In the genomic region with DNA sequence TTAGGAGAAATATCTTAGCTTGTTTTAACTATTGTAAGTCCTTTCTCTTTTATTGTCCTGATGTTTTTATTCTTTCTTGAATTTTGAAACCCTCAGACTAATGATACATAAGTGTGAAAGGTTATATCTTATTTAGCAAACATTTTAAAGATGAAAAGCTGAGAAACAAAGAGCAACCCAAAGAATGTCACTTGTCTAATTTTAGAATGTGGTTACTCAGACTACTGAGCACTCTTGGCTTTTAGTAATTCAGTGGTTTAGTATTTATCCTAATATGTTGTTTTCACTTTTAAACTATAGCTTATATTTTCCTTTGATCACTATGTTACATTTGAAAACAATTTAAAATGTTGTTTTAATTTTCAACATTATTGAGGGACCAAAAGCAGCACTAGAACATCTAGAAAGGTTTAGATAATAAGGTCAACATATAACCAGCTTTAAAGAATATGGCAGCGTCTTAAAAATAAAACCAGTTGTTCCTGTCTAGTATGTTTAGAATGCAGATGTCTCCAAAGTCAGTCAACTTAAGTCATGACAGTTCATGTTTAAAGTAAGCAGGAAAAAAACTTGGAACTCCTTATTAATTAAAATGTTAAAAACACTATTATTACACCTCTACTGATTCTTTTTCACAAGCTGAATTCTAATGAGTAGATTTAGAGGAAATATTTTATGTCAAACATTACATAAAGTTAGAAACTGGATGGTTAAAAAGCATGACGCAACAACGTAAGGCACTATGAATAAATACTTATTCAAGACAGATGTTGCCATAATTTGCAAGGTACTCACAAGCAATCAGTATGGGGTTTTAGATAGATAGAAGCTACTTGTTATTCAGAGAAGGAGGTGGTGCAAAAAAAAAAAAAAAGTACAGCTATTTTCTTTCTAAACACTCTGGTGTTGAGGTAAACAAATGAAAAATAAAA, we compare ENCODE assay signal across 13 cellular contexts. TPM values are rescaled to one million over a fixed set of nuclear protein-coding genes. Genes with fewer than 3 reads are reported as not detected.
A peak's percentile ranks its signal among the peaks of the same experiment; 100 is the strongest.
DNase-seq lines count a peak whose midpoint lies in the region; ATAC-seq and TF ChIP-seq lines count a peak whose summit lies in the region.
"Had no signal": no experiment of that assay in that cellular context is flagged by ENCODE, and none has a peak within 500 bp of the region (broad histone marks: within the 10 kb centered on the region; RNA-seq: fewer than 3 reads in every experiment).

No MANE protein-coding gene starts in this region.

- H2BK120ac ChIP-seq in mesendoderm (ENCODE audit: low read depth, low read length): no peak overlapping the region

- peaks cover 62% of the 10 kb centered on the region for H3K36me3 Mint-ChIP-seq in stimulated activated naive CD8-positive, alpha-beta T cell treated with anti-CD3 and anti-CD28 coated beads, Interleukin-15, Interleukin-2, amounts not matched to agents 100 ng/mL and 50 ng/mL, for 24 hours (ENCODE audit: low read depth)
- H3K36me3 Mint-ChIP-seq in T-helper 17 cell (ENCODE audit: low read depth): no peaks in the 10 kb centered on the region

- no peaks in the 10 kb centered on the region for H3K27me3 ChIP-seq in mesendoderm (ENCODE audit: insufficient read depth, low read length, poor library complexity)
- no peaks in the 10 kb centered on the region for H3K27me3 ChIP-seq in prostate gland (replicated peaks; ENCODE audit: insufficient read depth)

- peaks cover 8% of the 10 kb centered on the region for H3K79me1 ChIP-seq in mesendoderm (ENCODE audit: low read length)

- no peaks in the 10 kb centered on the region for H3K27me3 Mint-ChIP-seq in stimulated activated naive CD8-positive, alpha-beta T cell treated with anti-CD3 and anti-CD28 coated beads, Interleukin-15, Interleukin-2, amounts not matched to agents 100 ng/mL and 50 ng/mL, for 24 hours
- no peaks in the 10 kb centered on the region for H3K27me3 Mint-ChIP-seq in T-helper 17 cell

- peak overlapping the region; percentile 89 for H3K4me3 Mint-ChIP-seq in stimulated activated naive CD8-positive, alpha-beta T cell treated with anti-CD3 and anti-CD28 coated beads, Interleukin-15, Interleukin-2, amounts not matched to agents 100 ng/mL and 50 ng/mL, for 24 hours
- H3K4me3 Mint-ChIP-seq in T-helper 17 cell: peak overlapping the region; percentile 71

- no peak overlapping the region for H3K9ac ChIP-seq in mesendoderm (ENCODE audit: low read length)

- H3K27ac ChIP-seq in mesendoderm (ENCODE audit: low read depth, low read length) (no peak overlapping the region), prostate gland (no peak overlapping the region)

- TF ChIP-seq POLR2A in prostate gland (IDR thresholded peaks at IDR 0.05): no peak

- no peak overlapping the region for H4K5ac ChIP-seq in mesendoderm (ENCODE audit: low read length)

- no peaks in the 10 kb centered on the region for H3K36me3 ChIP-seq in mesendoderm (ENCODE audit: control insufficient read depth, insufficient read depth, low read length)
- no peaks in the 10 kb centered on the region for H3K36me3 ChIP-seq in prostate gland

- intact Hi-C loops in prostate gland (cut with DNase I): no loop called here

- peaks cover 56% of the 10 kb centered on the region for H3K79me2 ChIP-seq in mesendoderm (ENCODE audit: control insufficient read depth, insufficient read depth, low read length)

- no peak overlapping the region for H2AK5ac ChIP-seq in mesendoderm (ENCODE audit: low read length)

- no peak overlapping the region for H3K56ac ChIP-seq in mesendoderm (ENCODE audit: low read length)

- H3K9me3 Mint-ChIP-seq in stimulated activated naive CD8-positive, alpha-beta T cell treated with anti-CD3 and anti-CD28 coated beads, Interleukin-15, Interleukin-2, amounts not matched to agents 100 ng/mL and 50 ng/mL, for 24 hours: no peaks in the 10 kb centered on the region

- H3K9me3 ChIP-seq in T-helper 17 cell (ENCODE audit: control insufficient read depth, low read length, poor library complexity, severe bottlenecking) (no peaks in the 10 kb centered on the region), prostate gland (no peaks in the 10 kb centered on the region)

- H2BK15ac ChIP-seq in mesendoderm (replicated peaks; ENCODE audit: low read depth): no peak overlapping the region

- no peak for ATAC-seq in stimulated activated naive CD8-positive, alpha-beta T cell treated with anti-CD3 and anti-CD28 coated beads, Interleukin-15, Interleukin-2, amounts not matched to agents 100 U/mL and 50 U/mL, for 24 hours
- ATAC-seq in T-helper 17 cell (no peak), GM19351 (IDR thresholded peaks at IDR 0.05; ENCODE audit: unreplicated experiment) (no peak)

- no peak overlapping the region for H3K27ac Mint-ChIP-seq in stimulated activated naive CD8-positive, alpha-beta T cell treated with anti-CD3 and anti-CD28 coated beads, Interleukin-15, Interleukin-2, amounts not matched to agents 100 ng/mL and 50 ng/mL, for 24 hours
- H3K27ac Mint-ChIP-seq in T-helper 17 cell: peak overlapping the region; percentile 91

- no peak for TF ChIP-seq CTCF in foreskin fibroblast (IDR thresholded peaks at IDR 0.05; ENCODE audit: low read depth, low read length)
- no peak for TF ChIP-seq CTCF in prostate gland (IDR thresholded peaks at IDR 0.05)

- H3K23ac ChIP-seq in mesendoderm (ENCODE audit: low read length): no peak overlapping the region

- no peak overlapping the region for H4K8ac ChIP-seq in mesendoderm (ENCODE audit: low read depth, low read length)

- no peak overlapping the region for H3K4me2 ChIP-seq in mesendoderm (ENCODE audit: low read length)

- WGBS in mesendoderm (ENCODE audit: extremely low coverage, insufficient coverage, low lambda C conversion rate): no CpG with 5 or more reads among the region's 3 CpGs
- 63% methylated on average over 3 of the region's 3 CpGs for WGBS in prostate gland

- no peak overlapping the region for H3K18ac ChIP-seq in mesendoderm (ENCODE audit: low read length)

- H3K4me3 ChIP-seq in foreskin fibroblast (ENCODE audit: low read depth in 1 of 2, low read length in 2 of 2) (peak overlapping the region; percentile 89 to 90), mesendoderm (ENCODE audit: low read length) (no peak overlapping the region), prostate gland (no peak overlapping the region)

- H3K4ac ChIP-seq in mesendoderm (ENCODE audit: low read depth, low read length): no peak overlapping the region

- DNase-seq in stimulated activated naive CD8-positive, alpha-beta T cell treated with anti-CD3 and anti-CD28 coated beads, Interleukin-15, Interleukin-2, amounts not matched to agents 100 U/mL and 50 U/mL, for 24 hours: no peak
- DNase-seq in T-helper 17 cell (no peak), foreskin fibroblast (peak in 1 of 2 donors; percentile 49), mesendoderm (no peak), prostate gland (ENCODE audit: low spot score) (no peak), hepatic stellate cell (ENCODE audit: low spot score) (no peak)
- DNase-seq: activated CD8-positive, alpha-beta memory T cell treated with anti-CD3 and anti-CD28 coated beads, Interleukin-2, amount 50 U/mL, for 4 hours; cortex of kidney; HCEC 1CT; NCI-H2107; SHP77 had no signal

- H3K4me1 Mint-ChIP-seq in stimulated activated naive CD8-positive, alpha-beta T cell treated with anti-CD3 and anti-CD28 coated beads, Interleukin-15, Interleukin-2, amounts not matched to agents 100 ng/mL and 50 ng/mL, for 24 hours (ENCODE audit: low read depth): peaks cover 66% of the 10 kb centered on the region
- H3K4me1 Mint-ChIP-seq in T-helper 17 cell: peaks cover 43% of the 10 kb centered on the region

- H3K4me1 ChIP-seq in mesendoderm (ENCODE audit: control insufficient read depth, low read depth, low read length) (no peaks in the 10 kb centered on the region), prostate gland (replicated peaks) (peaks cover 8% of the 10 kb centered on the region)

- H2BK5ac ChIP-seq in mesendoderm (ENCODE audit: low read length): no peak overlapping the region

RNA-seq across cellular contexts. Expression of a gene that starts 2.4 kb away (rescaled TPM):
- total RNA-seq in T-helper 17 cell (10 to 100 TPM; 27.5 to 33.7 TPM), prostate gland (10 to 100 TPM; 19.6 to 25.1 TPM)
- polyA plus RNA-seq in mesendoderm (2013, experiment 1 of 2): 20.7 TPM
- 20.6 TPM for polyA plus RNA-seq in mesendoderm (2013, experiment 2 of 2)

RNA-seq across cellular contexts. Expression of a gene that starts 2.9 kb away (rescaled TPM):
- total RNA-seq in T-helper 17 cell (10 to 100 TPM; 49.3 to 54.1 TPM), prostate gland (10 to 100 TPM; 27.6 to 43.5 TPM)
- polyA plus RNA-seq in mesendoderm (2013, experiment 1 of 2): 75.1 TPM
- polyA plus RNA-seq in mesendoderm (2013, experiment 2 of 2): 74.6 TPM

Comparison
In these comparisons a context has a peak if more than half of its experiments do, and no peak if none do; other contexts are left out.
1. H3K4me3 ChIP-seq: peak in foreskin fibroblast (2 of 2); none in mesendoderm (single experiment) and prostate gland (0 of 2).